Comparison of ENCODE assay signal across 26 cellular contexts in the genomic region with DNA sequence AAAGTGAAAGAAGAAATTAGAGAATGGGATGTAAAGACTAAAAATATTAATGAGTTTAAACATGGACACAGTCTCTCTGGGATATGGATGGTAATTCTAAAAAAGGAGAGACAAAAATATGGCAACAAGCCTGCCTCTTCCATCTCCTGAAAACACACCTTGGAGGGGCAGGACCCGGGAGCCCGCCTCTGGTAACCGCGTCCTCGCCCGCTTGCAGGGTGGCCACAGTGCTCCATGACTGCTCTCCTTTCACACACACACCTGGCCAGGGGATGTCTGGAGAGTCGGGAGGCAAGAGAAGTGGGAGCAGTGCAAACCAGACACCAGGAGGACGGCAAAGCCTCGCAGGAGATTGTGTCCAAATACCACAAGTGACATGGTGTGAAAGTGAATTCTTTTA.
"Had no signal": no experiment of that assay in that cellular context is flagged by ENCODE, and none has a peak within 500 bp of the region (broad histone marks: within the 10 kb centered on the region; RNA-seq: fewer than 3 reads in every experiment).

No MANE protein-coding gene starts in this region.

- H3K9ac ChIP-seq: parathyroid adenoma had no signal

- H2AFZ ChIP-seq: parathyroid adenoma had no signal

- H3K4me1 Mint-ChIP-seq: natural killer cell; stimulated activated naive CD8-positive, alpha-beta T cell treated with anti-CD3 and anti-CD28 coated beads, Interleukin-15, amount 100 ng/mL, for 72 hours had no signal

- H3K27ac ChIP-seq: lower lobe of right lung, parathyroid adenoma, right atrium auricular region, right lobe of liver, testis, thyroid gland, transverse colon, upper lobe of left lung, vagina had no signal

- H3K4me2 ChIP-seq: smooth muscle cell had no signal

- H3K9me3 Mint-ChIP-seq: natural killer cell; stimulated activated naive CD8-positive, alpha-beta T cell treated with anti-CD3 and anti-CD28 coated beads, Interleukin-15, amount 100 ng/mL, for 72 hours had no signal

- H3K4me3 Mint-ChIP-seq: natural killer cell; stimulated activated naive CD8-positive, alpha-beta T cell treated with anti-CD3 and anti-CD28 coated beads, Interleukin-15, amount 100 ng/mL, for 72 hours had no signal

- ATAC-seq: left cardiac atrium; left lobe of liver; left ventricle myocardium superior; lower lobe of right lung; natural killer cell; right lobe of liver; stimulated activated naive CD8-positive, alpha-beta T cell treated with anti-CD3 and anti-CD28 coated beads, Interleukin-15, amount 100 ng/mL, for 72 hours had no signal

- H3K27me3 Mint-ChIP-seq: naive B cell; stimulated activated naive CD8-positive, alpha-beta T cell treated with anti-CD3 and anti-CD28 coated beads, Interleukin-15, amount 100 ng/mL, for 72 hours had no signal

- DNase-seq: head of caudate nucleus; hippocampal formation; kidney glomerular epithelial cell; left cardiac atrium; left ventricle myocardium superior; lower lobe of right lung; mammary epithelial cell; mesenchymal stem cell; naive B cell; natural killer cell; right lobe of liver; stimulated activated CD4-positive, alpha-beta T cell treated with anti-CD3 and anti-CD28 coated beads, Interleukin-12 subunit alpha, Interleukin-12 subunit beta, amount 100 ng/mL, for 4 hours; stimulated activated CD4-positive, alpha-beta T cell treated with anti-CD3 and anti-CD28 coated beads, Interleukin-15, amount 100 ng/mL, for 24 hours; stimulated activated CD4-positive, alpha-beta T cell treated with anti-CD3 and anti-CD28 coated beads, Interleukin-2, amount 100 ng/mL, for 24 hours; stimulated activated CD4-positive, alpha-beta T cell treated with anti-CD3 and anti-CD28 coated beads, Interleukin-4, amount 100 ng/mL, for 1 hour; stimulated activated naive CD4-positive, alpha-beta T cell treated with Interleukin-2 at 50 U/mL for 16 hours; stimulated activated naive CD8-positive, alpha-beta T cell treated with anti-CD3 and anti-CD28 coated beads, Interleukin-15, amount 100 ng/mL, for 72 hours; testis; thyroid gland; transverse colon; upper lobe of left lung had no signal

- H3K36me3 Mint-ChIP-seq: natural killer cell had no signal

- H3K4me3 ChIP-seq: lower lobe of right lung, right atrium auricular region, right lobe of liver, smooth muscle cell, thyroid gland, transverse colon, upper lobe of left lung, vagina had no signal

- H3K27ac Mint-ChIP-seq: natural killer cell; stimulated activated naive CD8-positive, alpha-beta T cell treated with anti-CD3 and anti-CD28 coated beads, Interleukin-15, amount 100 ng/mL, for 72 hours had no signal

- H3K27me3 ChIP-seq: right atrium auricular region, right lobe of liver, testis, thyroid gland, transverse colon, upper lobe of left lung, vagina had no signal
